15 cellular contexts compared by ENCODE assay signal in the genomic region with DNA sequence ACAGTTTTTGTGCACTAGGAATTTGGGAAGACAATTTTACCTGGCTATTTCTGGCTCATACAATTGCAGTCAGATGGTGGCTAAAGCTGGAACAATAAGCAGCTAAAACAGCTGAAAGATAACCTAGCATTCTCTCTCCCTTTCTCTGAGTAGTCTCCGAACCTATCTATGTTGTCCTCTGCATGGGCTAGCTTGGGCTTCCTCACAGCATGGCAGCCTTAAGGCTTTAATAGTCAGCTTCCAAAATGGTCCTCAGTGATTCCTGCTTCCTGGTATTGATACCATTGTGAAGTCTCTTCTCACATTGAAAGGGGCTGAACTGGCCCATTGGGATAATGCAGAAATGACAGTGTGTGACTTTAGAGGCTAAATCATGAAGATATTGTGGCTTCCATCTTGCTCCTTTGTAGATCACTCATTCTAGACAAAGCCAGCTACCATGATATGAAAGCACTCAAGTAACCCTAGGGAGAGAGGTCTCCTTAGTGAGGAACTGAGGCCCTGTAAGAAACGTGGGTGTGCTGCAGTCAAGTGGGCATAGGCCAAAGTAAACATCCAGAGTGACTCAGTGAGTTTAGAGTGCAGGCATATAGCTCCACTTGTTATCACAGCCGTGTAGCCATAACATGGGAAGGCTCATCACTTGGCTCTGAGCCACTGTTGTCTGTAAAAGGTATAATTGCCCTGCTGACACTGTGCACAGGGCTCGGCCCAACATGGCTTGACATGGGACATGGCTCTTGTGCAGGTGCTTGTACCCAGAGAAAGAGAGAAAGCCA. TPM values are rescaled to one million over a fixed set of nuclear protein-coding genes. Genes with fewer than 3 reads are reported as not detected.
DNase-seq lines count a peak whose midpoint lies in the region; FAIRE-seq and TF ChIP-seq lines count a peak whose summit lies in the region.
"Had no signal": no experiment of that assay in that cellular context is flagged by ENCODE, and none has a peak within 500 bp of the region (broad histone marks: within the 10 kb centered on the region; RNA-seq: fewer than 3 reads in every experiment).

No MANE protein-coding gene starts in this region.

- H3K4me1 ChIP-seq in prostate gland (replicated peaks) (no peaks in the 10 kb centered on the region), left ventricle myocardium inferior (peaks cover 6% of the 10 kb centered on the region)
- H3K4me1 ChIP-seq: Caco-2, testis had no signal

- no peak overlapping the region for H3K4me3 ChIP-seq in fibroblast of pulmonary artery (replicated peaks; ENCODE audit: low read depth, low read length)
- H3K4me3 ChIP-seq in prostate gland = no peak overlapping the region
- no peak overlapping the region for H3K4me3 ChIP-seq in left ventricle myocardium inferior
- H3K4me3 ChIP-seq: heart left ventricle, testis had no signal

- FAIRE-seq in RCC 7860 (lab: Jason Lieb, UNC) = no peak

- no peak for TF ChIP-seq CTCF in fibroblast of pulmonary artery (IDR thresholded peaks at IDR 0.05; ENCODE audit: low read length, missing control alignments)
- TF ChIP-seq CTCF in prostate gland (IDR thresholded peaks at IDR 0.05) = no peak
- no peak for TF ChIP-seq CTCF in left ventricle myocardium inferior (IDR thresholded peaks at IDR 0.05; ENCODE audit: borderline replicate concordance)

- peak; percentile 73 for DNase-seq in DMS53 (lab: John Stamatoyannopoulos, UW)
- DNase-seq in RCC 7860 (ENCODE audit: low spot score) = peak; percentile 41
- peak; percentile 30 for DNase-seq in fibroblast of pulmonary artery (ENCODE audit: low read depth)
- no peak for DNase-seq in prostate gland (ENCODE audit: low spot score)
- DNase-seq in left ventricle myocardium inferior = no peak
- DNase-seq in activated CD4-positive, alpha-beta T cell treated with anti-CD3 and anti-CD28 coated beads, Interleukin-2, amount 50 U/mL, for 4 hours = no peak
- DNase-seq: activated gamma-delta T cell treated with Interleukin-2 at 50 U/mL for 16 hours; Caco-2; effector memory CD8-positive, alpha-beta T cell; GOT3; NCI-H1105 treated with DMSO at 0.1 percent for 48 hours; NCI-H446 treated with DMSO at 0.1 percent for 48 hours; stimulated activated CD4-positive, alpha-beta T cell treated with anti-CD3 and anti-CD28 coated beads, Interleukin-1b, Interleukin-23, amount 100 ng/mL, for 48 hours; testis had no signal

- 62% methylated on average over 4 of the region's 4 CpGs for WGBS in prostate gland

- H3K27ac ChIP-seq in prostate gland (no peak overlapping the region), left ventricle myocardium inferior (replicated peaks) (no peak overlapping the region)
- H3K27ac ChIP-seq: heart left ventricle, testis had no signal

- H3K27me3 ChIP-seq in prostate gland (replicated peaks; ENCODE audit: insufficient read depth) (no peaks in the 10 kb centered on the region), left ventricle myocardium inferior (ENCODE audit: low read depth) (no peaks in the 10 kb centered on the region)
- H3K27me3 ChIP-seq: heart left ventricle, testis had no signal

- intact Hi-C loops in prostate gland (cut with DNase I) (loop anchor here (10.0 kb wide), 1 partner anchor 115 kb away; a partner anchor contains a TSS), left ventricle myocardium inferior (cut with micrococcal nuclease) (no loop called here)

- H3K36me3 ChIP-seq in prostate gland = no peaks in the 10 kb centered on the region
- no peaks in the 10 kb centered on the region for H3K36me3 ChIP-seq in left ventricle myocardium inferior
- H3K36me3 ChIP-seq: heart left ventricle had no signal

- H3K9me3 ChIP-seq in prostate gland (no peaks in the 10 kb centered on the region), left ventricle myocardium inferior (replicated peaks) (peaks cover 6% of the 10 kb centered on the region)
- H3K9me3 ChIP-seq: Caco-2, testis had no signal

- no peak for TF ChIP-seq POLR2A in prostate gland (IDR thresholded peaks at IDR 0.05)

RNA-seq across cellular contexts. Expression of a gene that starts 5.5 kb away (rescaled TPM):
- total RNA-seq in prostate gland (100 to 1,000 TPM; 106 to 175 TPM), left ventricle myocardium inferior (39.5 TPM)

RNA-seq across cellular contexts. Expression of a gene that starts 8.1 kb away (rescaled TPM):
- 10 to 100 TPM; 78.5 to 80.6 TPM for total RNA-seq in prostate gland
- 75.9 TPM for total RNA-seq in left ventricle myocardium inferior

RNA-seq across cellular contexts. Expression of a gene that starts 11.3 kb away (rescaled TPM):
- 1 to 10 TPM; 2.5 TPM for total RNA-seq in prostate gland
- 1.2 TPM for total RNA-seq in left ventricle myocardium inferior

RNA-seq across cellular contexts. Expression of a gene that starts 17.4 kb away (rescaled TPM):
- 100 to 1,000 TPM in 1 of 2 donors, 10 to 100 TPM in 1; 92.6 to 115 TPM for total RNA-seq in prostate gland
- total RNA-seq in left ventricle myocardium inferior = 72.0 TPM

RNA-seq across cellular contexts. Expression of a gene that starts 25.8 kb away (rescaled TPM):
- 10 to 100 TPM; 26.3 to 33.7 TPM for total RNA-seq in prostate gland
- total RNA-seq in left ventricle myocardium inferior = 9.6 TPM

Comparison
In these comparisons a context has a peak if more than half of its experiments do, and no peak if none do; other contexts are left out.
1. DNase-seq: peak in DMS53 (single experiment), RCC 7860 (single experiment) and fibroblast of pulmonary artery (single experiment); none in prostate gland (single experiment), left ventricle myocardium inferior (single experiment) and activated CD4-positive, alpha-beta T cell treated with anti-CD3 and anti-CD28 coated beads, Interleukin-2, amount 50 U/mL, for 4 hours (0 of 2).